Comparison of ENCODE assay signal across 8 cellular contexts in genomic region chr6:44593539-44593944, GRCh38.
DNase-seq lines count a peak whose midpoint lies in the region; ATAC-seq and TF ChIP-seq lines count a peak whose summit lies in the region.

No MANE protein-coding gene starts in this region.

- peaks cover 9% of the 10 kb centered on the region; the same call in 1 of the 2 replicates for H3K4me1 Mint-ChIP-seq in HFFc6 (ENCODE audit: low read depth)
- H3K4me1 Mint-ChIP-seq in activated CD4-positive, alpha-beta memory T cell treated with anti-CD3 and anti-CD28 coated beads, Interleukin-2, amount 10 ng/mL, durations not matched to agents 7 days and 5 days = peaks cover 8% of the 10 kb centered on the region

- peak; percentile 24 for DNase-seq in COLO668 (lab: John Stamatoyannopoulos, UW; ENCODE audit: unreplicated experiment)
- peak; percentile 21 for DNase-seq in HFFc6
- peak; percentile 74 for DNase-seq in NCI-H748 treated with DMSO at 0.1 percent for 48 hours (lab: John Stamatoyannopoulos, UW)
- peak; percentile 64 for DNase-seq in activated CD4-positive, alpha-beta memory T cell treated with anti-CD3 and anti-CD28 coated beads, Interleukin-2, amount 10 ng/mL, durations not matched to agents 7 days and 5 days
- DNase-seq in fibroblast of peridontal ligament (ENCODE audit: extremely low read depth) = peak; percentile 74
- peak; percentile 32 for DNase-seq in pulmonary artery endothelial cell (ENCODE audit: low read depth, low spot score)

- peak; percentile 75 for TF ChIP-seq CTCF in HFFc6 (IDR thresholded peaks at IDR 0.05)

- H3K27ac Mint-ChIP-seq in HFFc6 = no peak overlapping the region
- H3K27ac Mint-ChIP-seq in activated CD4-positive, alpha-beta memory T cell treated with anti-CD3 and anti-CD28 coated beads, Interleukin-2, amount 10 ng/mL, durations not matched to agents 7 days and 5 days = no peak overlapping the region

- no peak overlapping the region for H3K4me3 Mint-ChIP-seq in HFFc6
- H3K4me3 Mint-ChIP-seq in activated CD4-positive, alpha-beta memory T cell treated with anti-CD3 and anti-CD28 coated beads, Interleukin-2, amount 10 ng/mL, durations not matched to agents 7 days and 5 days = no peak overlapping the region

- CTCF ChIA-PET in activated CD4-positive, alpha-beta memory T cell treated with anti-CD3 and anti-CD28 coated beads, Interleukin-2, amount 10 ng/mL, durations not matched to agents 7 days and 5 days (lab: Charles Lee) = interaction anchor here (1.2 to 3.2 kb wide), 4 partner anchors 8 to 1329 kb away, joined by 3 to 8 read pairs (median 4); no protein-coding TSS in a partner anchor

- ATAC-seq in GM19467 (IDR thresholded peaks at IDR 0.05; ENCODE audit: unreplicated experiment) (no peak), GM18909 (IDR thresholded peaks at IDR 0.05; ENCODE audit: poor library complexity, unreplicated experiment) (no peak)

- H3K9me3 Mint-ChIP-seq in HFFc6 = peaks cover 4% of the 10 kb centered on the region; the same call in 1 of the 2 replicates
- H3K9me3 Mint-ChIP-seq in activated CD4-positive, alpha-beta memory T cell treated with anti-CD3 and anti-CD28 coated beads, Interleukin-2, amount 10 ng/mL, durations not matched to agents 7 days and 5 days = no peaks in the 10 kb centered on the region

- H3K27me3 Mint-ChIP-seq in HFFc6 (ENCODE audit: insufficient read depth) = peaks cover 31% of the 10 kb centered on the region
- peaks cover 8% of the 10 kb centered on the region for H3K27me3 Mint-ChIP-seq in activated CD4-positive, alpha-beta memory T cell treated with anti-CD3 and anti-CD28 coated beads, Interleukin-2, amount 10 ng/mL, durations not matched to agents 7 days and 5 days

- POLR2A ChIA-PET in activated CD4-positive, alpha-beta memory T cell treated with anti-CD3 and anti-CD28 coated beads, Interleukin-2, amount 10 ng/mL, durations not matched to agents 7 days and 5 days (lab: Charles Lee) = no interaction called here

- H3K36me3 Mint-ChIP-seq in HFFc6 (ENCODE audit: low read depth) = no peaks in the 10 kb centered on the region
- no peaks in the 10 kb centered on the region for H3K36me3 Mint-ChIP-seq in activated CD4-positive, alpha-beta memory T cell treated with anti-CD3 and anti-CD28 coated beads, Interleukin-2, amount 10 ng/mL, durations not matched to agents 7 days and 5 days (ENCODE audit: low read depth)

Comparison
In these comparisons a context has a peak if more than half of its experiments do, and no peak if none do; other contexts are left out.
1. DNase-seq: peak in every context shown above with its lines; median percentile 74 in NCI-H748 treated with DMSO at 0.1 percent for 48 hours; 74 in fibroblast of peridontal ligament; 64 in activated CD4-positive, alpha-beta memory T cell treated with anti-CD3 and anti-CD28 coated beads, Interleukin-2, amount 10 ng/mL, durations not matched to agents 7 days and 5 days; 32 in pulmonary artery endothelial cell; 24 in COLO668; 21 in HFFc6.